Comparison of ENCODE assay signal across 19 cellular contexts in the genomic region with DNA sequence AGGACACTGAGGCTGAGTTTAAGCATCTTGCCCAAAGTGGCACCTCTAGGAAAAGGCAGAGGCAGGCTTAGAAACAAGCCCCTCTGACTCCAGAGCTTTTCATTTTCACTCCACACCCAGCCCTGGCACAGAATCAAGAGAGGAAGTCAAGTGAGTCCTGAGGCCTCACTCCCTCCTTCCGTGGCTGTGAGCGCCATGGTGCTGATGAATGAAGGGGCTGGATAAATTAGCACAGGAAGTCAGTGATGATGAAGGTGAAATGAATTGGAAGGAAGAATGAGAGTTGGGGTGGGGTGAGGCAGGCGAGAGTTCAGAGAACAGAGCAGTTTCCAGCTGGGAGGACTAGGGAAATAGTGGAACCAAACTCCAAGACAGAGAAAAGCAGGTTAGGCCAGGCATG.
"Had no signal": no experiment of that assay in that cellular context is flagged by ENCODE, and none has a peak within 500 bp of the region (broad histone marks: within the 10 kb centered on the region; RNA-seq: fewer than 3 reads in every experiment).

No MANE protein-coding gene starts in this region.

- H3K36me3 Mint-ChIP-seq: activated naive CD4-positive, alpha-beta T cell treated with anti-CD3 and anti-CD28 coated beads, Interleukin-2, amount 50 U/mL, for 72 hours; mesothelial cell of epicardium; naive B cell had no signal

- ATAC-seq: activated CD8-positive, alpha-beta T cell treated with anti-CD3 and anti-CD28 coated beads for 36 hours; activated naive CD4-positive, alpha-beta T cell treated with anti-CD3 and anti-CD28 coated beads, Interleukin-2, amount 50 U/mL, for 72 hours; activated T-cell treated with anti-CD3 and anti-CD28 coated beads, Interleukin-2, amount 50 U/mL, for 4 hours; activated T-helper 17 cell treated with anti-CD3 and anti-CD28 coated beads, Interleukin-2, amount 50 U/mL, for 72 hours had no signal

- H3K4me1 Mint-ChIP-seq: activated B cell treated with CpG ODN at 0.5 μM for 24 hours; activated T-helper 17 cell treated with anti-CD3 and anti-CD28 coated beads, Interleukin-2, amount 50 U/mL, for 72 hours; mesothelial cell of epicardium; naive B cell had no signal

- DNase-seq: activated B cell treated with CpG ODN at 0.5 μM for 24 hours; activated CD4-positive, alpha-beta T cell treated with anti-CD3 and anti-CD28 coated beads, Interleukin-2, amount 50 U/mL, for 1 hour; activated CD8-positive, alpha-beta T cell treated with anti-CD3 and anti-CD28 coated beads for 36 hours; activated gamma-delta T cell treated with Interleukin-2 at 50 U/mL for 16 hours; activated T-cell treated with anti-CD3 and anti-CD28 coated beads, Interleukin-2, amount 50 U/mL, for 4 hours; anterior cingulate cortex; cerebellar nuclear complex; colonic mucosa; effector memory CD4-positive, alpha-beta T cell; mammary epithelial cell; naive B cell; occipital lobe; spleen; stimulated activated naive CD4-positive, alpha-beta T cell had no signal

- FAIRE-seq: frontal cortex had no signal

- H3K9me3 Mint-ChIP-seq: activated B cell treated with CpG ODN at 0.5 μM for 24 hours; activated CD8-positive, alpha-beta T cell treated with anti-CD3 and anti-CD28 coated beads for 36 hours; activated naive CD4-positive, alpha-beta T cell treated with anti-CD3 and anti-CD28 coated beads, Interleukin-2, amount 50 U/mL, for 72 hours; activated T-cell treated with anti-CD3 and anti-CD28 coated beads, Interleukin-2, amount 50 U/mL, for 4 hours; activated T-helper 17 cell treated with anti-CD3 and anti-CD28 coated beads, Interleukin-2, amount 50 U/mL, for 72 hours; mesothelial cell of epicardium; T-helper 2 cell treated with Interferon-gamma antibody and Interleukin-4, amounts not matched to agents 5 μg/mL and 100 μg/mL, for 36 hours had no signal

- H3K4me3 Mint-ChIP-seq: activated B cell treated with CpG ODN at 0.5 μM for 24 hours; activated CD8-positive, alpha-beta T cell treated with anti-CD3 and anti-CD28 coated beads for 36 hours; activated T-cell treated with anti-CD3 and anti-CD28 coated beads, Interleukin-2, amount 50 U/mL, for 4 hours; activated T-helper 17 cell treated with anti-CD3 and anti-CD28 coated beads, Interleukin-2, amount 50 U/mL, for 72 hours; mesothelial cell of epicardium; naive B cell; T-helper 2 cell treated with Interferon-gamma antibody and Interleukin-4, amounts not matched to agents 5 μg/mL and 100 μg/mL, for 36 hours had no signal

- H3K27ac Mint-ChIP-seq: activated B cell treated with CpG ODN at 0.5 μM for 24 hours; activated CD8-positive, alpha-beta T cell treated with anti-CD3 and anti-CD28 coated beads for 36 hours; activated naive CD4-positive, alpha-beta T cell treated with anti-CD3 and anti-CD28 coated beads, Interleukin-2, amount 50 U/mL, for 72 hours; activated T-helper 17 cell treated with anti-CD3 and anti-CD28 coated beads, Interleukin-2, amount 50 U/mL, for 72 hours; mesothelial cell of epicardium; naive B cell; T-helper 2 cell treated with Interferon-gamma antibody and Interleukin-4, amounts not matched to agents 5 μg/mL and 100 μg/mL, for 36 hours had no signal
